ENCODE assay signal across 8 cellular contexts in the genomic region with DNA sequence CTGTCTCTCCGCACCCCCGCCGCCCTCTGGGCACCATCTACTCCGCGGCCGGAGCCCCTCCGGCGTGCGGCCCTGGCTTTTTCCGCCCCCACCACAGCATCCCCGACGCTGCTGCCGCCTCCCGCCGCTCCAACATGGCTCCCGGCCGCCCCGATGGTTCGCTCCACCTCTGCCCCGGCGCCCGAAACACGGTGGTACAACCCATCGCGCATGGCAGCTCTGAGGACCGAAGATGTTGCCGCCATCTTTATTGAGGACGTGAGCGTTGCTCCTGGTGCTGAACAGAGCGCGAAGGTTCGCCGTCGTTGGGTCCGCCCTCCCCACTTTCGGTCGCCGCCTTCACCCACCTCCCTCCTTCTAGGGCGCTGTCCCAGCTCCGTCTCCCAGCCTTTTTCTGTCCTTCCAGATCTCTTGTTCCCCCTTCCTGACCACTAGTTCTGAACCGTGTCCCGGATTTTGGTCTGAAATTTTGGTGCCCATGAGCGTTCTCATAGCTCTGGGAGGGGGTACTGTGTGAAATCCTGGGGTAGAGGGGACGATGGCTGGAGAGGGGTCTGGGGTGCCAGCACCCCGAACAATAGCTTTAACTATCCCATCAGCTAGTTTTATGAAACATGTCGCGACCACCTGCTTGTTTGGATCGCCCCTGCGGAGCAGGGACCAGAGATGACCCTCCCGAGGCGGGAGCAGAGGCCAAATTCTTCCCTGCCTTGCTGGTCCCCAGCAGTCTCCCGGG. TPM values are rescaled to one million over a fixed set of nuclear protein-coding genes. Genes with fewer than 3 reads are reported as not detected.
A peak's percentile ranks its signal among the peaks of the same experiment; 100 is the strongest.
DNase-seq lines count a peak whose midpoint lies in the region; ATAC-seq and TF ChIP-seq lines count a peak whose summit lies in the region.

A gene with protein sequence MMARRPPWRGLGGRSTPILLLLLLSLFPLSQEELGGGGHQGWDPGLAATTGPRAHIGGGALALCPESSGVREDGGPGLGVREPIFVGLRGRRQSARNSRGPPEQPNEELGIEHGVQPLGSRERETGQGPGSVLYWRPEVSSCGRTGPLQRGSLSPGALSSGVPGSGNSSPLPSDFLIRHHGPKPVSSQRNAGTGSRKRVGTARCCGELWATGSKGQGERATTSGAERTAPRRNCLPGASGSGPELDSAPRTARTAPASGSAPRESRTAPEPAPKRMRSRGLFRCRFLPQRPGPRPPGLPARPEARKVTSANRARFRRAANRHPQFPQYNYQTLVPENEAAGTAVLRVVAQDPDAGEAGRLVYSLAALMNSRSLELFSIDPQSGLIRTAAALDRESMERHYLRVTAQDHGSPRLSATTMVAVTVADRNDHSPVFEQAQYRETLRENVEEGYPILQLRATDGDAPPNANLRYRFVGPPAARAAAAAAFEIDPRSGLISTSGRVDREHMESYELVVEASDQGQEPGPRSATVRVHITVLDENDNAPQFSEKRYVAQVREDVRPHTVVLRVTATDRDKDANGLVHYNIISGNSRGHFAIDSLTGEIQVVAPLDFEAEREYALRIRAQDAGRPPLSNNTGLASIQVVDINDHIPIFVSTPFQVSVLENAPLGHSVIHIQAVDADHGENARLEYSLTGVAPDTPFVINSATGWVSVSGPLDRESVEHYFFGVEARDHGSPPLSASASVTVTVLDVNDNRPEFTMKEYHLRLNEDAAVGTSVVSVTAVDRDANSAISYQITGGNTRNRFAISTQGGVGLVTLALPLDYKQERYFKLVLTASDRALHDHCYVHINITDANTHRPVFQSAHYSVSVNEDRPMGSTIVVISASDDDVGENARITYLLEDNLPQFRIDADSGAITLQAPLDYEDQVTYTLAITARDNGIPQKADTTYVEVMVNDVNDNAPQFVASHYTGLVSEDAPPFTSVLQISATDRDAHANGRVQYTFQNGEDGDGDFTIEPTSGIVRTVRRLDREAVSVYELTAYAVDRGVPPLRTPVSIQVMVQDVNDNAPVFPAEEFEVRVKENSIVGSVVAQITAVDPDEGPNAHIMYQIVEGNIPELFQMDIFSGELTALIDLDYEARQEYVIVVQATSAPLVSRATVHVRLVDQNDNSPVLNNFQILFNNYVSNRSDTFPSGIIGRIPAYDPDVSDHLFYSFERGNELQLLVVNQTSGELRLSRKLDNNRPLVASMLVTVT (N-terminal part only) (minus strand): TSS at position 134 of the 736 bp plus-strand sequence. CDS start 252 bp downstream, outside the sequence.

- H3K27me3 ChIP-seq in foreskin keratinocyte, result peaks cover 6% of the 10 kb centered on the region
- peaks cover 32% of the 10 kb centered on the region for H3K27me3 ChIP-seq in thymus (ENCODE audit: control insufficient read depth, insufficient read depth)

- H3K27me3 Mint-ChIP-seq in nephron progenitor cell (ENCODE audit: low read depth, poor library complexity), result no peaks in the 10 kb centered on the region

- peak within 1 kb of the TSS; percentile 100 for H3K27ac Mint-ChIP-seq in nephron progenitor cell

- peak within 1 kb of the TSS; percentile 96 for H3K27ac ChIP-seq in foreskin keratinocyte
- peak within 1 kb of the TSS; percentile 18 for H3K27ac ChIP-seq in thymus (ENCODE audit: low read depth)

- H3K36me3 ChIP-seq in thymus (ENCODE audit: control insufficient read depth, insufficient read depth), result no peaks in the 10 kb centered on the region

- peak within 1 kb of the TSS; percentile 41 for H3K4me3 ChIP-seq in thymus (ENCODE audit: low read length)

- 3% methylated on average over 52 of the region's 52 CpGs for WGBS in thymus

- H3K4me1 ChIP-seq in foreskin keratinocyte, result no peaks in the 10 kb centered on the region
- peaks cover 14% of the 10 kb centered on the region for H3K4me1 ChIP-seq in thymus (ENCODE audit: control insufficient read depth, insufficient read depth, low read length)

- ATAC-seq in foreskin keratinocyte (peak; percentile 33), GM21619 (IDR thresholded peaks at IDR 0.05; ENCODE audit: unreplicated experiment) (no peak)

- no peak for TF ChIP-seq CTCF in foreskin keratinocyte (conservative IDR thresholded peaks at IDR 0.05)
- TF ChIP-seq CTCF in nephron progenitor cell (IDR thresholded peaks at IDR 0.05), result no peak

- peak within 1 kb of the TSS; percentile 98 for H3K4me3 Mint-ChIP-seq in nephron progenitor cell

- peaks cover 36% of the 10 kb centered on the region for H3K36me3 Mint-ChIP-seq in nephron progenitor cell (ENCODE audit: low read depth)

- peaks cover 4% of the 10 kb centered on the region for H3K9me3 Mint-ChIP-seq in nephron progenitor cell

- DNase-seq in CD1c-positive myeloid dendritic cell (ENCODE audit: extremely low spot score) (peak; percentile 70), HS-5 (ENCODE audit: low read depth) (peak; percentile 61), OCI-M1 (lab: John Stamatoyannopoulos, UW) (peak; percentile 87), foreskin keratinocyte (peak; percentile 65 to 82), nephron progenitor cell (peak; percentile 86)
- peak; percentile 90 for DNase-seq in activated effector memory CD4-positive, alpha-beta T cell treated with anti-CD3 and anti-CD28 coated beads, Interleukin-2, amount 50 U/mL, for 16 hours

- peaks cover 18% of the 10 kb centered on the region for H3K4me1 Mint-ChIP-seq in nephron progenitor cell

- peaks cover 7% of the 10 kb centered on the region for H3K9me3 ChIP-seq in thymus (ENCODE audit: control insufficient read depth)

RNA-seq across cellular contexts. Expression of the gene that starts here (rescaled TPM):
- total RNA-seq in foreskin keratinocyte, result 0.78 and 0.99 TPM in 2 replicates
- polyA plus RNA-seq in foreskin keratinocyte, result 0.42 and 0.46 TPM in 2 replicates
- polyA plus RNA-seq in thymus, result 1.4 TPM

Comparison
In these comparisons a context has a peak if more than half of its experiments do, and no peak if none do; other contexts are left out.
1. Peak in DNase-seq, ATAC-seq and H3K27ac ChIP-seq in foreskin keratinocyte; RNA of the gene not detected or under 1 TPM.